21 cellular contexts compared by ENCODE assay signal in genomic region chr2:13002948-13003347, GRCh38.
"Had no signal": no experiment of that assay in that cellular context is flagged by ENCODE, and none has a peak within 500 bp of the region (broad histone marks: within the 10 kb centered on the region; RNA-seq: fewer than 3 reads in every experiment).

No MANE protein-coding gene starts in this region.

- H3K36me3 ChIP-seq: left ventricle myocardium inferior, ovary, stomach, thyroid gland, transverse colon, upper lobe of left lung, vagina had no signal

- H3K4me3 ChIP-seq: hepatocyte, left ventricle myocardium inferior, lung, ovary, skin epidermis, stomach, testis, thyroid gland, transverse colon, upper lobe of left lung, vagina had no signal

- H3K27me3 ChIP-seq: hepatocyte, ovary, stomach, testis, thyroid gland, transverse colon, upper lobe of left lung, vagina had no signal

- H3K9me3 ChIP-seq: left ventricle myocardium inferior, ovary, stomach, testis, thyroid gland, transverse colon, upper lobe of left lung, vagina had no signal

- H3K4me2 ChIP-seq: hepatocyte had no signal

- H3K27ac ChIP-seq: hepatocyte, left ventricle myocardium inferior, ovary, skin epidermis, stomach, testis, thyroid gland, transverse colon, upper lobe of left lung, vagina had no signal

- H2AFZ ChIP-seq: hepatocyte had no signal

- H3K79me2 ChIP-seq: hepatocyte had no signal

- DNase-seq: islet precursor cell; left ventricle myocardium inferior; naive thymus-derived CD8-positive, alpha-beta T cell; ovary; stimulated activated CD4-positive, alpha-beta T cell treated with anti-CD3 and anti-CD28 coated beads, Interleukin-12 subunit alpha, Interleukin-12 subunit beta, amount 100 ng/mL, for 4 hours; stimulated activated CD4-positive, alpha-beta T cell treated with anti-CD3 and anti-CD28 coated beads, Interleukin-15, amount 100 ng/mL, for 24 hours; stimulated activated CD4-positive, alpha-beta T cell treated with anti-CD3 and anti-CD28 coated beads, Interleukin-2, amount 100 ng/mL, for 24 hours; stimulated activated CD4-positive, alpha-beta T cell treated with anti-CD3 and anti-CD28 coated beads, Interleukin-4, amount 100 ng/mL, for 1 hour; stimulated activated naive B cell treated with anti-CD40 and anti-IgM and Interleukin-4, amounts not matched to agents 10 μg/mL and 1 μg/mL and 100 μg/mL, for 72 hours; stimulated activated naive CD8-positive, alpha-beta T cell treated with anti-CD3 and anti-CD28 coated beads, Interleukin-15, Interleukin-2, amounts not matched to agents 100 U/mL and 50 U/mL, for 24 hours; stomach; testis; thyroid gland; transverse colon; upper lobe of left lung had no signal

- H3K4me1 ChIP-seq: thyroid gland had no signal

- ATAC-seq: naive thymus-derived CD8-positive, alpha-beta T cell; right cardiac atrium; sciatic nerve; stimulated activated naive B cell treated with anti-CD40 and anti-IgM and Interleukin-4, amounts not matched to agents 10 μg/mL and 1 μg/mL and 100 μg/mL, for 72 hours; stimulated activated naive CD8-positive, alpha-beta T cell treated with anti-CD3 and anti-CD28 coated beads, Interleukin-15, Interleukin-2, amounts not matched to agents 100 U/mL and 50 U/mL, for 24 hours had no signal
